In the genomic region with DNA sequence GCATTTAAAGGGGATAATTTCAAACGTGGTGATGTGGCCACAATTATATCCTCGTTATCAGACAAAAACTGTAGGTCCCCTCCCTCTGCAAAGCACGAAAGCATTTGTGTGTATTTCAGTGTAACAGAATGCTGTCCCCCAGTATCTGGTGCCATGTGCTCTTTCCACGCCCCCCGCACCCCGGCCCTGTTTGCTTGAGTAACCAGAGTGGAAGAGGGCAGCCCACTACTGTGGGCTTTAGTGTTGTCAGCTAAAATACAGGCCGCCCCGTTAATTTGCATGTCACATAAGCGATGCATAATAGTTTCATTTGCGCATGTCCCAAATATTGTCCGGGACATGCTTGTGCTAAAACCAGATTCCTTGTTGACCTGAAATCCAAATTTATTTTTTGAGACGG, we compare ENCODE assay signal across 1 cellular context.
TF ChIP-seq lines count a peak whose summit lies in the region.

No MANE protein-coding gene starts in this region.

TF ChIP-seq in WTC11, 78 proteins besides CTCF, POLR2A, EP300 and RAD21 (continued from another document):
- TF ChIP-seq ZNF512 (CRISPR knock-in tag; IDR thresholded peaks at IDR 0.05; ENCODE audit: borderline replicate concordance): no peak
TF ChIP-seq in WTC11: peak in this region for 0.
